ENCODE assay signal across 14 cellular contexts in genomic region chr12:126895946-126896520, GRCh38.
"Had no signal": no experiment of that assay in that cellular context is flagged by ENCODE, and none has a peak within 500 bp of the region (broad histone marks: within the 10 kb centered on the region; RNA-seq: fewer than 3 reads in every experiment).

No MANE protein-coding gene starts in this region.

- ATAC-seq: effector memory CD8-positive, alpha-beta T cell; gastrocnemius medialis; left lung had no signal

- H3K9me3 ChIP-seq: ascending aorta, gastrocnemius medialis, left lung, thyroid gland had no signal

- H3K4me1 Mint-ChIP-seq: activated naive CD4-positive, alpha-beta T cell treated with anti-CD3 and anti-CD28 coated beads, Interleukin-2, amount 50 U/mL, for 24 hours had no signal

- DNase-seq: activated CD4-positive, alpha-beta T cell treated with anti-CD3 and anti-CD28 coated beads, Interleukin-2, amount 50 U/mL, for 4 hours; activated gamma-delta T cell; dermis blood vessel endothelial cell; effector memory CD8-positive, alpha-beta T cell; gastrocnemius medialis; head of caudate nucleus; left lung; occipital lobe; stimulated activated CD4-positive, alpha-beta T cell treated with anti-CD3 and anti-CD28 coated beads, Interleukin-2, amount 100 ng/mL, for 24 hours; stimulated activated naive CD4-positive, alpha-beta T cell treated with Interleukin-2 at 50 U/mL for 16 hours; thyroid gland had no signal

- H3K27me3 Mint-ChIP-seq: activated naive CD4-positive, alpha-beta T cell treated with anti-CD3 and anti-CD28 coated beads, Interleukin-2, amount 50 U/mL, for 24 hours had no signal

- H3K4me1 ChIP-seq: ascending aorta, gastrocnemius medialis, left lung, thyroid gland had no signal

- H3K27ac Mint-ChIP-seq: activated naive CD4-positive, alpha-beta T cell treated with anti-CD3 and anti-CD28 coated beads, Interleukin-2, amount 50 U/mL, for 24 hours; effector memory CD8-positive, alpha-beta T cell had no signal

- H3K36me3 Mint-ChIP-seq: activated naive CD4-positive, alpha-beta T cell treated with anti-CD3 and anti-CD28 coated beads, Interleukin-2, amount 50 U/mL, for 24 hours had no signal

- H3K27me3 ChIP-seq: ascending aorta, cardiac muscle cell, gastrocnemius medialis, left lung, thyroid gland had no signal

- H3K36me3 ChIP-seq: ascending aorta, cardiac muscle cell, gastrocnemius medialis, left lung, thyroid gland had no signal

- H3K27ac ChIP-seq: ascending aorta, cardiac muscle cell, gastrocnemius medialis, left lung, thyroid gland had no signal

- H3K4me3 ChIP-seq: ascending aorta, cardiac muscle cell, gastrocnemius medialis, left lung, thyroid gland had no signal

- H3K4me3 Mint-ChIP-seq: activated naive CD4-positive, alpha-beta T cell treated with anti-CD3 and anti-CD28 coated beads, Interleukin-2, amount 50 U/mL, for 24 hours; effector memory CD8-positive, alpha-beta T cell had no signal
